ENCODE assay signal across 24 cellular contexts in the genomic region with DNA sequence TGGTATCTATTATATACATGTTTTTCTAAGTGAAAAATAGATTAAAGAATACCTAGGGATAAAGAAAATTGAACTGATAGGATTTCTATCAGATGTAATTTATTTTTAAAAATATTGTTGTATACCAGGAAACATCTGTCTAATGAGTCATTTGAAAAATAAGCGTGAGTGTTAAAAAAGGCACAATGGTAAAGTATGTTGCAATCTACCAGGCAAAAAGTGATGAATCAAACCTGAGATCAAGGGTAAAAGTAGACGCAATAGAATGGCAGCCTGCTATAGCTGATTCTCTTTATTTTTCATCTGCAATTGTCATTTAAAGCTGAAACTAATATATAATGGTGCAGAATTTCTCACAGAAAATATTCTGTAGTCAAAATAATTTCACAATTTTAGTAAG.
A peak's percentile ranks its signal among the peaks of the same experiment; 100 is the strongest.
DNase-seq lines count a peak whose midpoint lies in the region; FAIRE-seq and TF ChIP-seq lines count a peak whose summit lies in the region.
"Had no signal": no experiment of that assay in that cellular context is flagged by ENCODE, and none has a peak within 500 bp of the region (broad histone marks: within the 10 kb centered on the region; RNA-seq: fewer than 3 reads in every experiment).

No MANE protein-coding gene starts in this region.

- no peak overlapping the region for H3K4me3 ChIP-seq in epithelial cell of esophagus (ENCODE audit: low read length)
- H3K4me3 ChIP-seq: gastroesophageal sphincter, GM23248, MG63 had no signal

- TF ChIP-seq POLR2A in H54 (IDR thresholded peaks at IDR 0.05; ENCODE audit: low read depth, low read length): no peak

- FAIRE-seq in H54 (lab: Jason Lieb, UNC): no peak

- TF ChIP-seq CTCF in RWPE1 (conservative IDR thresholded peaks at IDR 0.05; ENCODE audit: low read depth): no peak
- TF ChIP-seq CTCF in epithelial cell of esophagus (IDR thresholded peaks at IDR 0.05; ENCODE audit: insufficient read depth, low read depth, low read length, missing control alignments): no peak

- no peak overlapping the region for H3K27ac ChIP-seq in RWPE1
- no peak overlapping the region for H3K27ac ChIP-seq in caudate nucleus (ENCODE audit: low read depth, low read length)
- H3K27ac ChIP-seq: gastroesophageal sphincter, GM23248, VCaP had no signal

- no peaks in the 10 kb centered on the region for H3K36me3 Mint-ChIP-seq in activated CD4-positive, alpha-beta T cell treated with anti-CD3 and anti-CD28 coated beads, Interleukin-2, amount 10 ng/mL, durations not matched to agents 24 days and 14 days (ENCODE audit: low read depth)
- H3K36me3 Mint-ChIP-seq: activated naive CD8-positive, alpha-beta T cell; CD8-positive, alpha-beta memory T cell; T-cell had no signal

- no peak overlapping the region for H3K27ac Mint-ChIP-seq in activated CD4-positive, alpha-beta T cell treated with anti-CD3 and anti-CD28 coated beads, Interleukin-2, amount 10 ng/mL, durations not matched to agents 24 days and 14 days
- H3K27ac Mint-ChIP-seq: activated CD8-positive, alpha-beta T cell treated with anti-CD3 and anti-CD28 coated beads for 36 hours; activated naive CD8-positive, alpha-beta T cell; CD8-positive, alpha-beta memory T cell; T-cell had no signal

- POLR2A ChIA-PET in RWPE1 (lab: Yijun Ruan, JAX; ENCODE audit: low non-redundant PET): no interaction called here

- CTCF ChIA-PET in RWPE1 (lab: Yijun Ruan, JAX): no interaction called here

- H3K4me3 Mint-ChIP-seq in activated CD4-positive, alpha-beta T cell treated with anti-CD3 and anti-CD28 coated beads, Interleukin-2, amount 10 ng/mL, durations not matched to agents 24 days and 14 days: no peak overlapping the region
- H3K4me3 Mint-ChIP-seq: activated CD8-positive, alpha-beta T cell treated with anti-CD3 and anti-CD28 coated beads for 36 hours; activated naive CD8-positive, alpha-beta T cell; CD8-positive, alpha-beta memory T cell; T-cell had no signal

- intact Hi-C loops in activated CD4-positive, alpha-beta T cell treated with anti-CD3 and anti-CD28 coated beads, Interleukin-2, amount 10 ng/mL, durations not matched to agents 24 days and 14 days (cut with micrococcal nuclease): no loop called here

- DNase-seq in HPDE6-E6E7 (ENCODE audit: extremely low spot score) (peak; percentile 42), RWPE1 (ENCODE audit: low spot score) (peak; percentile 40), epithelial cell of esophagus (ENCODE audit: low read depth) (peak; percentile 82), lung microvascular endothelial cell (ENCODE audit: low read depth in 2 of 2) (peak; percentile 13 to 86), H54 (ENCODE audit: insufficient read length, low spot score) (no peak), hypothalamus (lab: John Stamatoyannopoulos, UW) (no peak), caudate nucleus (lab: John Stamatoyannopoulos, UW) (no peak)
- no peak for DNase-seq in activated CD4-positive, alpha-beta T cell treated with anti-CD3 and anti-CD28 coated beads, Interleukin-2, amount 10 ng/mL, durations not matched to agents 24 days and 14 days
- DNase-seq: activated CD8-positive, alpha-beta T cell treated with anti-CD3 and anti-CD28 coated beads for 36 hours; CD8-positive, alpha-beta memory T cell; central memory CD4-positive, alpha-beta T cell; effector CD8-positive, alpha-beta T cell; GM23248; left ventricle myocardium superior; MG63; NCI-H187; NK-92 treated with Interleukin-12 subunit alpha and Interleukin-12 subunit beta, amount 100 ng/mL, for 24 hours; occipital lobe; right cardiac atrium; stimulated activated naive CD4-positive, alpha-beta T cell; T-cell had no signal

- no peaks in the 10 kb centered on the region for H3K27me3 Mint-ChIP-seq in activated CD4-positive, alpha-beta T cell treated with anti-CD3 and anti-CD28 coated beads, Interleukin-2, amount 10 ng/mL, durations not matched to agents 24 days and 14 days
- H3K27me3 Mint-ChIP-seq: activated CD8-positive, alpha-beta T cell treated with anti-CD3 and anti-CD28 coated beads for 36 hours; activated naive CD8-positive, alpha-beta T cell; CD8-positive, alpha-beta memory T cell; T-cell had no signal

- no peaks in the 10 kb centered on the region for H3K4me1 Mint-ChIP-seq in activated CD4-positive, alpha-beta T cell treated with anti-CD3 and anti-CD28 coated beads, Interleukin-2, amount 10 ng/mL, durations not matched to agents 24 days and 14 days
- H3K4me1 Mint-ChIP-seq: CD8-positive, alpha-beta memory T cell; T-cell had no signal

- H3K9me3 Mint-ChIP-seq in activated CD4-positive, alpha-beta T cell treated with anti-CD3 and anti-CD28 coated beads, Interleukin-2, amount 10 ng/mL, durations not matched to agents 24 days and 14 days: no peaks in the 10 kb centered on the region

Comparison
In these comparisons a context has a peak if more than half of its experiments do, and no peak if none do; other contexts are left out.
1. DNase-seq: peak in HPDE6-E6E7 (single experiment), RWPE1 (single experiment), epithelial cell of esophagus (single experiment) and lung microvascular endothelial cell (2 of 2); none in H54 (single experiment), hypothalamus (0 of 51), caudate nucleus (0 of 61) and activated CD4-positive, alpha-beta T cell treated with anti-CD3 and anti-CD28 coated beads, Interleukin-2, amount 10 ng/mL, durations not matched to agents 24 days and 14 days (single experiment).